In genomic region chr3:155327430-155327829, GRCh38 we compare ENCODE assay signal across 1 cellular context.
TF ChIP-seq lines count a peak whose summit lies in the region.

No MANE protein-coding gene starts in this region.

TF ChIP-seq in H1, 55 proteins besides CTCF, POLR2A, EP300 and RAD21:
- TF ChIP-seq GABPA (IDR thresholded peaks at IDR 0.05; ENCODE audit: borderline replicate concordance, insufficient read depth, low read length) (no peak), KDM4A (IDR thresholded peaks at IDR 0.05; ENCODE audit: low read depth, low read length, severe bottlenecking) (no peak), RFX5 (IDR thresholded peaks at IDR 0.05; ENCODE audit: borderline replicate concordance, low read depth, low read length) (no peak), CHD2 (IDR thresholded peaks at IDR 0.05; ENCODE audit: low read length) (no peak), EGR1 (IDR thresholded peaks at IDR 0.05; ENCODE audit: borderline replicate concordance, low read depth, low read length) (no peak), HDAC6 (IDR thresholded peaks at IDR 0.05; ENCODE audit: low read depth, low read length) (no peak), JUND (IDR thresholded peaks at IDR 0.05; ENCODE audit: low read length) (no peak), TCF12 (IDR thresholded peaks at IDR 0.05; ENCODE audit: low read depth, low read length) (no peak), NRF1 (IDR thresholded peaks at IDR 0.05; ENCODE audit: low read depth, low read length) (no peak), NANOG (IDR thresholded peaks at IDR 0.05; ENCODE audit: insufficient read depth, low read depth, low read length, poor library complexity, severe bottlenecking) (no peak)
